10 cellular contexts compared by ENCODE assay signal in genomic region chr11:76208438-76208828, GRCh38. TPM values are rescaled to one million over a fixed set of nuclear protein-coding genes. Genes with fewer than 3 reads are reported as not detected.
A peak's percentile ranks its signal among the peaks of the same experiment; 100 is the strongest.
DNase-seq lines count a peak whose midpoint lies in the region; FAIRE-seq and TF ChIP-seq lines count a peak whose summit lies in the region.
"Had no signal": no experiment of that assay in that cellular context is flagged by ENCODE, and none has a peak within 500 bp of the region (broad histone marks: within the 10 kb centered on the region; RNA-seq: fewer than 3 reads in every experiment).

No MANE protein-coding gene starts in this region.

- no peak overlapping the region for H3K18ac ChIP-seq in mesenchymal stem cell (ENCODE audit: low read depth in 1 of 2, low read length in 2 of 2)

- H3K79me2 ChIP-seq in astrocyte (ENCODE audit: insufficient read depth, low read length) = no peaks in the 10 kb centered on the region

- H2AK5ac ChIP-seq in mesenchymal stem cell (ENCODE audit: low read length, severe bottlenecking) = no peak overlapping the region

- no peak for TF ChIP-seq CTCF in astrocyte (IDR thresholded peaks at IDR 0.05; ENCODE audit: insufficient read depth, low read depth, low read length)

- H3K4me3 ChIP-seq in astrocyte (ENCODE audit: insufficient read depth, low read depth, low read length) = peak overlapping the region; percentile 20
- peak overlapping the region; percentile 40 to 78 for H3K4me3 ChIP-seq in mesenchymal stem cell (ENCODE audit: insufficient read depth in 1 of 2, low read depth in 1 of 2, low read length in 2 of 2)
- peak overlapping the region; percentile 58 for H3K4me3 ChIP-seq in urinary bladder (ENCODE audit: low read depth, low read length)

- no peak overlapping the region for H3K23ac ChIP-seq in mesenchymal stem cell (ENCODE audit: low read length in 2 of 2)

- no peak overlapping the region for H3K27ac Mint-ChIP-seq in activated naive CD4-positive, alpha-beta T cell treated with anti-CD3 and anti-CD28 coated beads, Interleukin-2, amount 50 U/mL, for 24 hours
- H3K27ac Mint-ChIP-seq in astrocyte (ENCODE audit: unreplicated experiment) = no peak overlapping the region

- peaks cover 16% of the 10 kb centered on the region for H3K4me1 Mint-ChIP-seq in activated naive CD4-positive, alpha-beta T cell treated with anti-CD3 and anti-CD28 coated beads, Interleukin-2, amount 50 U/mL, for 24 hours
- peaks cover 1% of the 10 kb centered on the region for H3K4me1 Mint-ChIP-seq in astrocyte (ENCODE audit: low read depth, unreplicated experiment)

- H3K9me3 ChIP-seq in astrocyte (ENCODE audit: insufficient read depth, low read depth, low read length) (no peaks in the 10 kb centered on the region), mesenchymal stem cell (ENCODE audit: control insufficient read depth, low read length) (no peaks in the 10 kb centered on the region)

- no peak overlapping the region for H3K14ac ChIP-seq in mesenchymal stem cell (ENCODE audit: low read length in 2 of 2)

- H3K79me1 ChIP-seq in mesenchymal stem cell (replicated peaks; ENCODE audit: low read length, poor library complexity, severe bottlenecking) = no peaks in the 10 kb centered on the region

- peak overlapping the region; percentile 80 for H3K4me3 Mint-ChIP-seq in activated naive CD4-positive, alpha-beta T cell treated with anti-CD3 and anti-CD28 coated beads, Interleukin-2, amount 50 U/mL, for 24 hours
- H3K4me3 Mint-ChIP-seq in astrocyte (ENCODE audit: unreplicated experiment) = peak overlapping the region; percentile 68

- H2AFZ ChIP-seq in astrocyte (ENCODE audit: low read depth, low read length) (peak overlapping the region; percentile 80), mesenchymal stem cell (ENCODE audit: low read depth, low read length) (no peak overlapping the region)

- H3K4ac ChIP-seq in mesenchymal stem cell (ENCODE audit: low read depth in 1 of 2, low read length in 2 of 2) = no peak overlapping the region

- H3K27me3 ChIP-seq in astrocyte (ENCODE audit: insufficient read depth, low read length) = peaks cover 63% of the 10 kb centered on the region
- H3K27me3 ChIP-seq in mesenchymal stem cell (ENCODE audit: control insufficient read depth in 1 of 2, insufficient read depth in 1 of 2, low read length in 2 of 2) = peaks cover 48 to 86% of the 10 kb centered on the region in 2 experiments

- H4K20me1 ChIP-seq in astrocyte (ENCODE audit: insufficient read depth, low read length) = no peaks in the 10 kb centered on the region

- peaks cover 34% of the 10 kb centered on the region for H3K27me3 Mint-ChIP-seq in activated naive CD4-positive, alpha-beta T cell treated with anti-CD3 and anti-CD28 coated beads, Interleukin-2, amount 50 U/mL, for 24 hours
- peaks cover 57% of the 10 kb centered on the region for H3K27me3 Mint-ChIP-seq in astrocyte (ENCODE audit: low read depth, unreplicated experiment)

- WGBS in mesenchymal stem cell = 0% methylated on average over 22 of the region's 27 CpGs
- under 1% methylated on average over 27 of the region's 27 CpGs for WGBS in urinary bladder

- H3K36me3 Mint-ChIP-seq in activated naive CD4-positive, alpha-beta T cell treated with anti-CD3 and anti-CD28 coated beads, Interleukin-2, amount 50 U/mL, for 24 hours = no peaks in the 10 kb centered on the region
- no peaks in the 10 kb centered on the region for H3K36me3 Mint-ChIP-seq in astrocyte (ENCODE audit: low read depth, unreplicated experiment)

- no peak for FAIRE-seq in astrocyte (lab: Jason Lieb, UNC)

- H4K91ac ChIP-seq in mesenchymal stem cell (ENCODE audit: low read length) = no peak overlapping the region

- H3K36me3 ChIP-seq in astrocyte (ENCODE audit: insufficient read depth, low read length) = no peaks in the 10 kb centered on the region
- H3K36me3 ChIP-seq in mesenchymal stem cell (ENCODE audit: control insufficient read depth in 1 of 2, insufficient read depth in 2 of 2, low read depth in 1 of 2, low read length in 2 of 2) = no peaks in the 10 kb centered on the region
- no peaks in the 10 kb centered on the region for H3K36me3 ChIP-seq in urinary bladder (ENCODE audit: insufficient read depth)

- peaks cover 40% of the 10 kb centered on the region for H3K4me1 ChIP-seq in astrocyte (ENCODE audit: insufficient read depth, low read length)
- H3K4me1 ChIP-seq in mesenchymal stem cell (ENCODE audit: control insufficient read depth, insufficient read depth, low read depth, low read length) = peaks cover 53% of the 10 kb centered on the region
- H3K4me1 ChIP-seq in urinary bladder (ENCODE audit: insufficient read depth) = no peaks in the 10 kb centered on the region

- H2BK15ac ChIP-seq in mesenchymal stem cell (ENCODE audit: low read depth, poor library complexity, severe bottlenecking) = peak overlapping the region; percentile 36

- no peak overlapping the region for H3K27ac ChIP-seq in astrocyte (ENCODE audit: low read depth, low read length)
- no peak overlapping the region for H3K27ac ChIP-seq in mesenchymal stem cell (ENCODE audit: low read length, poor library complexity, severe bottlenecking)
- H3K27ac ChIP-seq in urinary bladder (ENCODE audit: low read depth) = no peak overlapping the region

- H2BK5ac ChIP-seq in mesenchymal stem cell (ENCODE audit: low read depth, low read length, poor library complexity, severe bottlenecking) = no peak overlapping the region

- no peak overlapping the region for H4K8ac ChIP-seq in mesenchymal stem cell (ENCODE audit: low read length)

- DNase-seq in activated naive CD4-positive, alpha-beta T cell (lab: John Stamatoyannopoulos, UW) = no peak
- DNase-seq in astrocyte (ENCODE audit: low read depth) = no peak
- DNase-seq in mesenchymal stem cell = no peak
- DNase-seq in stimulated activated naive CD4-positive, alpha-beta T cell (lab: John Stamatoyannopoulos, UW) = no peak
- DNase-seq in SKM-1 treated with dmso at 0.1 percent for 144 hours (lab: John Stamatoyannopoulos, UW; ENCODE audit: unreplicated experiment) = no peak
- DNase-seq in NCI-H748 treated with DMSO at 0.1 percent for 48 hours (lab: John Stamatoyannopoulos, UW) = no peak

- H3K9me3 Mint-ChIP-seq in activated naive CD4-positive, alpha-beta T cell treated with anti-CD3 and anti-CD28 coated beads, Interleukin-2, amount 50 U/mL, for 24 hours = no peaks in the 10 kb centered on the region
- H3K9me3 Mint-ChIP-seq in astrocyte (ENCODE audit: unreplicated experiment) = no peaks in the 10 kb centered on the region

- H3K9ac ChIP-seq in astrocyte (ENCODE audit: low read length) (no peak overlapping the region), mesenchymal stem cell (ENCODE audit: low read length) (peak overlapping the region; percentile 74)

- H3K4me2 ChIP-seq in astrocyte (ENCODE audit: low read length) = peak overlapping the region; percentile 85
- peak overlapping the region; percentile 88 for H3K4me2 ChIP-seq in mesenchymal stem cell (ENCODE audit: low read length, poor library complexity, severe bottlenecking)

- H2BK120ac ChIP-seq in mesenchymal stem cell (ENCODE audit: low read depth, low read length) = no peak overlapping the region

- no peak overlapping the region for H2BK12ac ChIP-seq in mesenchymal stem cell (ENCODE audit: low read length in 2 of 2)

RNA-seq across cellular contexts. Expression of gene WNT11, which starts 2.1 kb away (rescaled TPM):
- total RNA-seq in astrocyte (1.3 and 1.9 TPM in 2 replicates), urinary bladder (6.3 TPM)
- not detected for polyA plus RNA-seq in mesenchymal stem cell (2013, experiment 1 of 2)
- not detected for polyA plus RNA-seq in mesenchymal stem cell (2013, experiment 2 of 2)
- 18.9 TPM for polyA plus RNA-seq in urinary bladder
- total RNA-seq: dermis blood vessel endothelial cell, LHCN-M2 had no signal
